8 cellular contexts compared by ENCODE assay signal in genomic region chr5:151078490-151079262, GRCh38. TPM values are rescaled to one million over a fixed set of nuclear protein-coding genes. Genes with fewer than 3 reads are reported as not detected.
DNase-seq lines count a peak whose midpoint lies in the region; ATAC-seq, FAIRE-seq and TF ChIP-seq lines count a peak whose summit lies in the region.

No MANE protein-coding gene starts in this region.

- H3K79me2 ChIP-seq in keratinocyte (ENCODE audit: control insufficient read depth, insufficient read depth, low read length), result peaks cover 65% of the 10 kb centered on the region

- H4K20me1 ChIP-seq in keratinocyte (ENCODE audit: control insufficient read depth, extremely low read depth, insufficient read depth, low read length), result no peaks in the 10 kb centered on the region

- H3K4me1 ChIP-seq in keratinocyte (ENCODE audit: control insufficient read depth, extremely low read depth, insufficient read depth, low read length), result peaks cover 64% of the 10 kb centered on the region

- no peak overlapping the region for H3K4me3 ChIP-seq in keratinocyte (ENCODE audit: control insufficient read depth in 2 of 3, extremely low read depth in 1 of 3, insufficient read depth in 2 of 3, low read depth in 1 of 3, low read length in 3 of 3)

- peak overlapping the region; percentile 100 for H3K9ac ChIP-seq in keratinocyte (ENCODE audit: control insufficient read depth, extremely low read depth, insufficient read depth, low read length)

- peaks cover 2% of the 10 kb centered on the region for H3K9me1 ChIP-seq in keratinocyte (ENCODE audit: control insufficient read depth, extremely low read depth, insufficient read depth, low read length)

- dilution Hi-C loops in keratinocyte (cut with MboI; ENCODE audit: extremely low pct_ligation_motif_present, low sequenced_read_pairs), result no loop called here

- no peaks in the 10 kb centered on the region for H3K9me3 ChIP-seq in keratinocyte (ENCODE audit: control insufficient read depth, low read depth, low read length)

- H3K4me2 ChIP-seq in keratinocyte (ENCODE audit: control insufficient read depth, extremely low read depth, insufficient read depth, low read depth, low read length), result no peak overlapping the region

- peaks cover 11 to 17% of the 10 kb centered on the region in 2 experiments for H3K36me3 ChIP-seq in keratinocyte (ENCODE audit: control insufficient read depth in 2 of 2, extremely low read depth in 1 of 2, insufficient read depth in 2 of 2, low read length in 2 of 2)

- FAIRE-seq in keratinocyte (lab: Jason Lieb, UNC), result no peak

- no peak for TF ChIP-seq CTCF in keratinocyte (optimal IDR thresholded peaks at IDR 0.05 in 1 of 3, IDR thresholded peaks at IDR 0.05 in 1 of 3, conservative IDR thresholded peaks at IDR 0.05 in 1 of 3; ENCODE audit: extremely low read depth in 1 of 3, insufficient read depth in 2 of 3, low read length in 3 of 3)

- H3K27ac ChIP-seq in keratinocyte (ENCODE audit: control insufficient read depth, insufficient read depth, low read length), result peak overlapping the region; percentile 99

- ATAC-seq in GM19324 (IDR thresholded peaks at IDR 0.05; ENCODE audit: low FRiP score, unreplicated experiment) (peak; percentile 39), HG03280 (IDR thresholded peaks at IDR 0.05; ENCODE audit: unreplicated experiment) (peak; percentile 42)

- H2AFZ ChIP-seq in keratinocyte (ENCODE audit: control insufficient read depth, low read length), result no peak overlapping the region

- DNase-seq in activated CD8-positive, alpha-beta memory T cell treated with anti-CD3 and anti-CD28 coated beads for 4 hours (ENCODE audit: low read depth in 2 of 2), result peak; percentile 37 to 57
- DNase-seq in keratinocyte (ENCODE audit: low read depth, low spot score) (no peak), DMS79 (lab: John Stamatoyannopoulos, UW) (no peak), RPMI8226 (no peak), DMS114 treated with DMSO at 0.1 percent for 48 hours (lab: John Stamatoyannopoulos, UW; ENCODE audit: unreplicated experiment) (no peak)
- DNase-seq in stimulated activated CD8-positive, alpha-beta memory T cell treated with anti-CD3 and anti-CD28 coated beads, Interleukin-7, amount 100 ng/mL, for 24 hours (ENCODE audit: low read depth), result peak; percentile 53

- H3K27me3 ChIP-seq in keratinocyte (ENCODE audit: control insufficient read depth, extremely low read depth, insufficient read depth, low read length), result no peaks in the 10 kb centered on the region

RNA-seq across cellular contexts. Expression of gene TNIP1, which starts 2.2 kb away (rescaled TPM):
- polyA plus RNA-seq in keratinocyte, result 43.4 to 98.3 TPM (median 47.9 TPM) in 3 replicates
- 188 TPM for polyA plus RNA-seq in keratinocyte (2011; ENCODE audit: low read depth)
- 71.4 and 109 TPM in 2 replicates for polyA plus RNA-seq in keratinocyte (2011; cell fraction: cytosol; rRNA removed)
- polyA plus RNA-seq in keratinocyte (2011; cell fraction: nucleus; rRNA removed), result 67.6 and 70.0 TPM in 2 replicates
- 63.7 and 120 TPM in 2 replicates for polyA plus RNA-seq in keratinocyte (2012; ENCODE audit: low replicate concordance)
- 82.8 to 116 TPM (median 88.8 TPM) in 3 replicates for polyA minus RNA-seq in keratinocyte
- polyA minus RNA-seq in keratinocyte (2011; cell fraction: cytosol; rRNA and poly(A)+ RNA removed), result 146 TPM
- polyA minus RNA-seq in keratinocyte (2011; cell fraction: nucleus; rRNA and poly(A)+ RNA removed), result 54.0 and 61.1 TPM in 2 replicates

RNA-seq across cellular contexts. Expression of gene GPX3, which starts 58.3 kb away (rescaled TPM):
- 116 to 139 TPM (median 120 TPM) in 3 replicates for polyA plus RNA-seq in keratinocyte
- polyA plus RNA-seq in keratinocyte (2011; ENCODE audit: low read depth), result 13.2 TPM
- 136 and 153 TPM in 2 replicates for polyA plus RNA-seq in keratinocyte (2011; cell fraction: cytosol; rRNA removed)
- 50.9 and 59.3 TPM in 2 replicates for polyA plus RNA-seq in keratinocyte (2011; cell fraction: nucleus; rRNA removed)
- 55.1 and 80.1 TPM in 2 replicates for polyA plus RNA-seq in keratinocyte (2012; ENCODE audit: low replicate concordance)
- 81.1 to 249 TPM (median 142 TPM) in 3 replicates for polyA minus RNA-seq in keratinocyte
- 69.8 TPM for polyA minus RNA-seq in keratinocyte (2011; cell fraction: cytosol; rRNA and poly(A)+ RNA removed)
- polyA minus RNA-seq in keratinocyte (2011; cell fraction: nucleus; rRNA and poly(A)+ RNA removed), result 22.4 and 33.4 TPM in 2 replicates

Comparison
In these comparisons a context has a peak if more than half of its experiments do, and no peak if none do; other contexts are left out.
1. DNase-seq: peak in activated CD8-positive, alpha-beta memory T cell treated with anti-CD3 and anti-CD28 coated beads for 4 hours (2 of 2) and stimulated activated CD8-positive, alpha-beta memory T cell treated with anti-CD3 and anti-CD28 coated beads, Interleukin-7, amount 100 ng/mL, for 24 hours (single experiment); none in keratinocyte (single experiment), DMS79 (single experiment), RPMI8226 (single experiment) and DMS114 treated with DMSO at 0.1 percent for 48 hours (single experiment).